Comparison of ENCODE assay signal across 32 cellular contexts in genomic region chr5:109167586-109167985, GRCh38.
"Had no signal": no experiment of that assay in that cellular context is flagged by ENCODE, and none has a peak within 500 bp of the region (broad histone marks: within the 10 kb centered on the region; RNA-seq: fewer than 3 reads in every experiment).

No MANE protein-coding gene starts in this region.

- H3K4me3 ChIP-seq: ascending aorta, breast epithelium, cardiac muscle cell, colonic mucosa, esophagus squamous epithelium, gastroesophageal sphincter had no signal

- H3K36me3 ChIP-seq: ascending aorta, breast epithelium, cardiac muscle cell, colonic mucosa, esophagus squamous epithelium, gastroesophageal sphincter had no signal

- H3K27ac Mint-ChIP-seq: activated CD4-positive, alpha-beta memory T cell treated with anti-CD3 and anti-CD28 coated beads, Interleukin-2, amount 10 ng/mL, durations not matched to agents 7 days and 5 days; activated CD4-positive, alpha-beta T cell treated with anti-CD3 and anti-CD28 coated beads, Interleukin-2, amount 10 ng/mL, durations not matched to agents 7 days and 5 days; activated naive CD4-positive, alpha-beta T cell treated with anti-CD3 and anti-CD28 coated beads, Interleukin-2, amount 10 ng/mL, durations not matched to agents 7 days and 5 days; activated naive CD4-positive, alpha-beta T cell treated with anti-CD3 and anti-CD28 coated beads, Interleukin-2, amount 50 U/mL, for 72 hours; activated naive CD8-positive, alpha-beta T cell treated with anti-CD3 and anti-CD28 coated beads, Interleukin-2, amount 10 ng/mL, durations not matched to agents 7 days and 5 days; activated T-cell treated with anti-CD3 and anti-CD28 coated beads, Interleukin-2, amount 50 U/mL, for 24 hours; activated T-cell treated with anti-CD3 and anti-CD28 coated beads, Interleukin-2, amount 50 U/mL, for 72 hours had no signal

- H3K4me3 Mint-ChIP-seq: activated CD4-positive, alpha-beta memory T cell treated with anti-CD3 and anti-CD28 coated beads, Interleukin-2, amount 10 ng/mL, durations not matched to agents 7 days and 5 days; activated CD4-positive, alpha-beta T cell treated with anti-CD3 and anti-CD28 coated beads, Interleukin-2, amount 10 ng/mL, durations not matched to agents 7 days and 5 days; activated naive CD4-positive, alpha-beta T cell treated with anti-CD3 and anti-CD28 coated beads, Interleukin-2, amount 10 ng/mL, durations not matched to agents 7 days and 5 days; activated naive CD8-positive, alpha-beta T cell treated with anti-CD3 and anti-CD28 coated beads, Interleukin-2, amount 10 ng/mL, durations not matched to agents 7 days and 5 days; activated T-cell treated with anti-CD3 and anti-CD28 coated beads, Interleukin-2, amount 50 U/mL, for 24 hours; activated T-cell treated with anti-CD3 and anti-CD28 coated beads, Interleukin-2, amount 50 U/mL, for 72 hours; brain had no signal

- H3K36me3 Mint-ChIP-seq: activated naive CD4-positive, alpha-beta T cell treated with anti-CD3 and anti-CD28 coated beads, Interleukin-2, amount 10 ng/mL, durations not matched to agents 7 days and 5 days; activated naive CD4-positive, alpha-beta T cell treated with anti-CD3 and anti-CD28 coated beads, Interleukin-2, amount 50 U/mL, for 72 hours; activated naive CD8-positive, alpha-beta T cell treated with anti-CD3 and anti-CD28 coated beads, Interleukin-2, amount 10 ng/mL, durations not matched to agents 7 days and 5 days had no signal

- H3K4me1 Mint-ChIP-seq: activated CD4-positive, alpha-beta memory T cell treated with anti-CD3 and anti-CD28 coated beads, Interleukin-2, amount 10 ng/mL, durations not matched to agents 7 days and 5 days; activated CD4-positive, alpha-beta T cell treated with anti-CD3 and anti-CD28 coated beads, Interleukin-2, amount 10 ng/mL, durations not matched to agents 7 days and 5 days; activated naive CD4-positive, alpha-beta T cell treated with anti-CD3 and anti-CD28 coated beads, Interleukin-2, amount 10 ng/mL, durations not matched to agents 7 days and 5 days; activated naive CD8-positive, alpha-beta T cell treated with anti-CD3 and anti-CD28 coated beads, Interleukin-2, amount 10 ng/mL, durations not matched to agents 7 days and 5 days had no signal

- H3K27me3 Mint-ChIP-seq: activated CD4-positive, alpha-beta memory T cell treated with anti-CD3 and anti-CD28 coated beads, Interleukin-2, amount 10 ng/mL, durations not matched to agents 7 days and 5 days; activated CD4-positive, alpha-beta T cell treated with anti-CD3 and anti-CD28 coated beads, Interleukin-2, amount 10 ng/mL, durations not matched to agents 7 days and 5 days; activated naive CD4-positive, alpha-beta T cell treated with anti-CD3 and anti-CD28 coated beads, Interleukin-2, amount 10 ng/mL, durations not matched to agents 7 days and 5 days; activated naive CD8-positive, alpha-beta T cell treated with anti-CD3 and anti-CD28 coated beads, Interleukin-2, amount 10 ng/mL, durations not matched to agents 7 days and 5 days; activated T-cell treated with anti-CD3 and anti-CD28 coated beads, Interleukin-2, amount 50 U/mL, for 24 hours; brain had no signal

- H3K27ac ChIP-seq: ascending aorta, breast epithelium, cardiac muscle cell, colonic mucosa, epithelial cell of prostate, esophagus squamous epithelium, gastroesophageal sphincter, VCaP had no signal

- DNase-seq: activated CD4-positive, alpha-beta memory T cell treated with anti-CD3 and anti-CD28 coated beads, Interleukin-2, amount 10 ng/mL, durations not matched to agents 7 days and 5 days; activated CD4-positive, alpha-beta T cell treated with anti-CD3 and anti-CD28 coated beads for 1 hour; activated CD4-positive, alpha-beta T cell treated with anti-CD3 and anti-CD28 coated beads for 4 hours; activated CD4-positive, alpha-beta T cell treated with anti-CD3 and anti-CD28 coated beads, Interleukin-2, amount 10 ng/mL, durations not matched to agents 7 days and 5 days; activated CD4-positive, alpha-beta T cell treated with anti-CD3 and anti-CD28 coated beads, Interleukin-2, amount 50 U/mL, for 4 hours; activated CD4-positive, CD25-positive, alpha-beta regulatory T cell; activated CD8-positive, alpha-beta memory T cell treated with anti-CD3 and anti-CD28 coated beads, Interleukin-2, amount 50 U/mL, for 48 hours; activated gamma-delta T cell; activated naive CD4-positive, alpha-beta T cell; activated naive CD4-positive, alpha-beta T cell treated with anti-CD3 and anti-CD28 coated beads, Interleukin-2, amount 10 ng/mL, durations not matched to agents 7 days and 5 days; activated naive CD8-positive, alpha-beta T cell treated with anti-CD3 and anti-CD28 coated beads, Interleukin-2, amount 10 ng/mL, durations not matched to agents 7 days and 5 days; activated T-cell treated with anti-CD3 and anti-CD28 coated beads for 4 hours; activated T-cell treated with anti-CD3 and anti-CD28 coated beads, Interleukin-2, amount 50 U/mL, for 24 hours; activated T-cell treated with anti-CD3 and anti-CD28 coated beads, Interleukin-2, amount 50 U/mL, for 72 hours; central memory CD4-positive, alpha-beta T cell; cerebellar nuclear complex; colonic mucosa; effector CD8-positive, alpha-beta T cell; esophagus squamous epithelium; foreskin melanocyte; head of caudate nucleus; T-helper 2 cell had no signal

- H3K4me1 ChIP-seq: ascending aorta, breast epithelium, colonic mucosa, esophagus squamous epithelium had no signal

- H3K27me3 ChIP-seq: ascending aorta, breast epithelium, cardiac muscle cell, colonic mucosa, esophagus squamous epithelium, gastroesophageal sphincter had no signal

- H3K9me3 Mint-ChIP-seq: activated CD4-positive, alpha-beta memory T cell treated with anti-CD3 and anti-CD28 coated beads, Interleukin-2, amount 10 ng/mL, durations not matched to agents 7 days and 5 days; activated CD4-positive, alpha-beta T cell treated with anti-CD3 and anti-CD28 coated beads, Interleukin-2, amount 10 ng/mL, durations not matched to agents 7 days and 5 days; activated naive CD4-positive, alpha-beta T cell treated with anti-CD3 and anti-CD28 coated beads, Interleukin-2, amount 10 ng/mL, durations not matched to agents 7 days and 5 days had no signal

- FAIRE-seq: endometrium, endothelial cell of umbilical vein had no signal

- ATAC-seq: activated naive CD4-positive, alpha-beta T cell treated with anti-CD3 and anti-CD28 coated beads, Interleukin-2, amount 50 U/mL, for 72 hours; activated T-cell treated with anti-CD3 and anti-CD28 coated beads, Interleukin-2, amount 50 U/mL, for 72 hours; gastroesophageal sphincter had no signal
